In the genomic region with DNA sequence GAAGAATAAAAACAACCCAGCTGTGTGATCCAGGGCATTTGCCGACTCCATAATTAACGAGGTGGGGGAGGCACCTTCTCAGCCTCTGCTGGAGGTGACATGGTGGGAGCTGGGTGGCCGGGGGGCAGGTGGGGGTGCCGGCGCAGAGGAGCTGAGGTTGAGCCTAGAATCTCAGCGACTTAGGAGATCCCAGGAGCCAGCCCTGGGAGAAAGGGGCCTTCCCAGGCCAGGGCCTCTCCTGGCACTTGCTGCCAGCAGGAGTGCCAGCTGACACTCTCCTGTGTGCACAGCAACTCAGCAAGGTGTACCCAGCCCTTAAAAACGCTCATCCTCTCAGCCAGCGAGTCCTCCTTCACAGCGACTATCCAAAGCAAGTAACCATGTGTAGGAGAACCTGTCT, we compare ENCODE assay signal across 19 cellular contexts.
"Had no signal": no experiment of that assay in that cellular context is flagged by ENCODE, and none has a peak within 500 bp of the region (broad histone marks: within the 10 kb centered on the region; RNA-seq: fewer than 3 reads in every experiment).

No MANE protein-coding gene starts in this region.

- DNase-seq: effector memory CD8-positive, alpha-beta T cell; esophagus squamous epithelium; foreskin fibroblast; glutamatergic neuron; islet precursor cell; left ventricle myocardium inferior; mesenchymal stem cell; naive B cell; stimulated activated CD4-positive, alpha-beta T cell treated with anti-CD3 and anti-CD28 coated beads, Interleukin-2, amount 100 ng/mL, for 24 hours; stimulated activated CD4-positive, alpha-beta T cell treated with anti-CD3 and anti-CD28 coated beads, Interleukin-4, amount 100 ng/mL, for 4 hours; stimulated activated naive B cell treated with anti-CD40 and anti-IgM and Interleukin-4, amounts not matched to agents 10 μg/mL and 1 μg/mL and 100 μg/mL, for 72 hours; stimulated activated naive CD8-positive, alpha-beta T cell treated with anti-CD3 and anti-CD28 coated beads, Interleukin-15, amount 100 ng/mL, for 72 hours; trophoblast cell had no signal

- H3K27ac ChIP-seq: esophagus squamous epithelium, gastroesophageal sphincter, left ventricle myocardium inferior, sigmoid colon, skin epidermis, thoracic aorta had no signal

- H3K4me3 ChIP-seq: esophagus squamous epithelium, gastroesophageal sphincter, left ventricle myocardium inferior, lung, sigmoid colon, skin epidermis, thoracic aorta had no signal

- ATAC-seq: effector memory CD8-positive, alpha-beta T cell; gastroesophageal sphincter; stimulated activated naive B cell treated with anti-CD40 and anti-IgM and Interleukin-4, amounts not matched to agents 10 μg/mL and 1 μg/mL and 100 μg/mL, for 72 hours; stimulated activated naive CD8-positive, alpha-beta T cell treated with anti-CD3 and anti-CD28 coated beads, Interleukin-15, amount 100 ng/mL, for 72 hours had no signal

- H3K9me3 ChIP-seq: esophagus squamous epithelium, left ventricle myocardium inferior, sigmoid colon, thoracic aorta had no signal

- H3K27me3 Mint-ChIP-seq: stimulated activated naive CD8-positive, alpha-beta T cell treated with anti-CD3 and anti-CD28 coated beads, Interleukin-15, amount 100 ng/mL, for 72 hours had no signal

- H3K36me3 ChIP-seq: esophagus squamous epithelium, gastroesophageal sphincter, left ventricle myocardium inferior, sigmoid colon, thoracic aorta had no signal

- H3K4me1 Mint-ChIP-seq: nephron; stimulated activated naive CD8-positive, alpha-beta T cell treated with anti-CD3 and anti-CD28 coated beads, Interleukin-15, amount 100 ng/mL, for 72 hours had no signal

- H3K9me3 Mint-ChIP-seq: stimulated activated naive B cell treated with anti-CD40 and anti-IgM and Interleukin-4, amounts not matched to agents 10 μg/mL and 1 μg/mL and 100 μg/mL, for 72 hours had no signal

- H3K4me3 Mint-ChIP-seq: effector memory CD8-positive, alpha-beta T cell; naive B cell; nephron; stimulated activated naive B cell treated with anti-CD40 and anti-IgM and Interleukin-4, amounts not matched to agents 10 μg/mL and 1 μg/mL and 100 μg/mL, for 72 hours; stimulated activated naive CD8-positive, alpha-beta T cell treated with anti-CD3 and anti-CD28 coated beads, Interleukin-15, amount 100 ng/mL, for 72 hours had no signal

- H3K4me1 ChIP-seq: esophagus squamous epithelium, gastroesophageal sphincter, sigmoid colon had no signal

- H3K36me3 Mint-ChIP-seq: naive B cell; stimulated activated naive B cell treated with anti-CD40 and anti-IgM and Interleukin-4, amounts not matched to agents 10 μg/mL and 1 μg/mL and 100 μg/mL, for 72 hours had no signal

- H3K27ac Mint-ChIP-seq: effector memory CD8-positive, alpha-beta T cell; naive B cell; nephron; stimulated activated naive B cell treated with anti-CD40 and anti-IgM and Interleukin-4, amounts not matched to agents 10 μg/mL and 1 μg/mL and 100 μg/mL, for 72 hours had no signal
